ENCODE assay signal across 27 cellular contexts in the genomic region with DNA sequence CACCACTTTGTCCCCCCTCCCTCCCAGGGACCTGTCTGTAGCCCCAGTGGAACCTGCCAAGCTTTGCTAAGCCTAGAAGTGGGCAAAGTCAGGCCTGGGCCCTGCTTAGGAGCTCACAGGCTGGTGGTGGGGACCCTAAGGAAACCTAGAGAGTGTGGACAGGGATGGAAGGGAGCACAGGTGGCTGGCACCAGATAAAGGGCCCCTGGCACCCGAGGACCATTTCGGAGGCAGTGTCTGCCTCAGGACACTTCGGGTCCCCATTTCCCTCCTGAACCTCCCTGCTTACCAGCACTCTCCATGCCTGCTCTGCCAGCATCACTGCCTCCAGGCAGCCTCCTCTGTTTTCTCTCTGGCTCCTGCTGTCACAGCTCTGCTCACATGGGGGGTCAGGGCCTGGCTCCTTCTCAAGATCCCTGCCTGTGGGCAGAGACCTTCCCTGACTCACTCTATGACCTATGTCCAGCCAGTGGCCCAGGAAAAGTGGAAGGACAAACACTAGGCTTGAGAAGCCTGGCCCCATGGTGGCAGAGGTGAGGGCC. TPM values are rescaled to one million over a fixed set of nuclear protein-coding genes. Genes with fewer than 3 reads are reported as not detected.
DNase-seq lines count a peak whose midpoint lies in the region; ATAC-seq and TF ChIP-seq lines count a peak whose summit lies in the region.
"Had no signal": no experiment of that assay in that cellular context is flagged by ENCODE, and none has a peak within 500 bp of the region (broad histone marks: within the 10 kb centered on the region; RNA-seq: fewer than 3 reads in every experiment).

No MANE protein-coding gene starts in this region.

- no peak overlapping the region for H3K27ac Mint-ChIP-seq in GM23338
- H3K27ac Mint-ChIP-seq: brain; effector memory CD8-positive, alpha-beta T cell had no signal

- no peak for TF ChIP-seq EP300 in sigmoid colon (IDR thresholded peaks at IDR 0.05)

- H3K4me3 ChIP-seq in PC-9 (no peak overlapping the region), sigmoid colon (no peak overlapping the region), GM23338 (no peak overlapping the region)
- H3K4me3 ChIP-seq: esophagus squamous epithelium, gastrocnemius medialis, upper lobe of left lung had no signal

- H3K4me2 ChIP-seq in PC-9 (peak overlapping the region; percentile 64), GM23338 (no peak overlapping the region)

- H3F3A ChIP-seq in PC-9 (ENCODE audit: insufficient read depth, low read depth) (peaks cover 12% of the 10 kb centered on the region; the same call in 1 of the 2 replicates), GM23338 (replicated peaks; ENCODE audit: low read depth) (no peaks in the 10 kb centered on the region)

- intact Hi-C loops in PC-9 (cut with micrococcal nuclease; ENCODE audit: unreplicated experiment) = no loop called here
- intact Hi-C loops in sigmoid colon (cut with DNase I) = no loop called here

- no peak overlapping the region for H3K27ac ChIP-seq in PC-9
- peak overlapping the region in 1 of 4 donors; percentile 44 for H3K27ac ChIP-seq in sigmoid colon
- no peak overlapping the region for H3K27ac ChIP-seq in GM23338 (ENCODE audit: low read depth)
- H3K27ac ChIP-seq: 22Rv1, gastrocnemius medialis, upper lobe of left lung had no signal

- TF ChIP-seq CTCF in PC-9 (conservative IDR thresholded peaks at IDR 0.05) (no peak), sigmoid colon (IDR thresholded peaks at IDR 0.05) (no peak), GM23338 (conservative IDR thresholded peaks at IDR 0.05; ENCODE audit: low read depth in 2 of 2) (no peak)

- TF ChIP-seq POLR2A in sigmoid colon (IDR thresholded peaks at IDR 0.05) = no peak

- H3K9me3 ChIP-seq in PC-9 (ENCODE audit: insufficient read depth, low read depth) (no peaks in the 10 kb centered on the region), sigmoid colon (no peaks in the 10 kb centered on the region)
- H3K9me3 ChIP-seq: esophagus squamous epithelium, gastrocnemius medialis, upper lobe of left lung had no signal

- no peaks in the 10 kb centered on the region for H3K79me2 ChIP-seq in PC-9 (ENCODE audit: low read depth)
- no peaks in the 10 kb centered on the region for H3K79me2 ChIP-seq in GM23338 (replicated peaks; ENCODE audit: insufficient read depth)

- DNase-seq in DMS53 (lab: John Stamatoyannopoulos, UW) = peak; percentile 45
- no peak for DNase-seq in DMS53 treated with DMSO at 0.1 percent for 48 hours (lab: John Stamatoyannopoulos, UW; ENCODE audit: unreplicated experiment)
- no peak for DNase-seq in PC-9
- peak; percentile 19 for DNase-seq in kidney tubule cell (ENCODE audit: low spot score)
- peak; percentile 47 for DNase-seq in sigmoid colon
- DNase-seq in GM23338 (ENCODE audit: low spot score) = no peak
- DNase-seq in NCI-H2081 (lab: John Stamatoyannopoulos, UW) = no peak
- DNase-seq in stimulated activated CD4-positive, alpha-beta T cell treated with anti-CD3 and anti-CD28 coated beads, Interleukin-1b, Interleukin-23, amount 100 ng/mL, for 48 hours = no peak
- DNase-seq: activated effector memory CD4-positive, alpha-beta T cell treated with anti-CD3 and anti-CD28 coated beads, Interleukin-2, amount 50 U/mL, for 16 hours; DMS79; effector memory CD8-positive, alpha-beta T cell; esophagus squamous epithelium; gastrocnemius medialis; GOT3; KBM-7; NCI-H1436; NCI-H2107; NCI-H446; nucleus accumbens; SHP77 treated with DMSO at 0.1 percent for 48 hours; upper lobe of left lung had no signal

- no peak overlapping the region for H3K4me3 Mint-ChIP-seq in GM23338
- H3K4me3 Mint-ChIP-seq: brain; effector memory CD8-positive, alpha-beta T cell had no signal

- H3K27me3 ChIP-seq in PC-9 (ENCODE audit: insufficient read depth, low read depth) = no peaks in the 10 kb centered on the region
- H3K27me3 ChIP-seq in sigmoid colon = no peaks in the 10 kb centered on the region
- H3K27me3 ChIP-seq in GM23338 (ENCODE audit: insufficient read depth) = no peaks in the 10 kb centered on the region
- H3K27me3 ChIP-seq: esophagus squamous epithelium, gastrocnemius medialis, upper lobe of left lung had no signal

- H3K36me3 ChIP-seq in PC-9 (ENCODE audit: low read depth) = no peaks in the 10 kb centered on the region
- peaks cover 0 to 14% (median 0%) of the 10 kb centered on the region in 4 donors for H3K36me3 ChIP-seq in sigmoid colon
- no peaks in the 10 kb centered on the region for H3K36me3 ChIP-seq in GM23338 (ENCODE audit: insufficient read depth)
- H3K36me3 ChIP-seq: gastrocnemius medialis, upper lobe of left lung had no signal

- H2AFZ ChIP-seq in PC-9 (no peak overlapping the region), GM23338 (no peak overlapping the region)

- POLR2A ChIA-PET in PC-9 (lab: Charles Lee; ENCODE audit: unreplicated experiment) = interaction anchor here (0.5 kb wide), 1 partner anchor 26 kb away, joined by 5 read pairs; no protein-coding TSS in a partner anchor

- H4K20me1 ChIP-seq in PC-9 (ENCODE audit: insufficient read depth) (no peaks in the 10 kb centered on the region), GM23338 (replicated peaks; ENCODE audit: insufficient read depth) (no peaks in the 10 kb centered on the region; the same call in 1 of the 2 replicates)

- H3K27me3 Mint-ChIP-seq in GM23338 (ENCODE audit: insufficient read depth, low read depth, poor library complexity) = peaks cover 5% of the 10 kb centered on the region
- H3K27me3 Mint-ChIP-seq: brain; effector memory CD8-positive, alpha-beta T cell had no signal

- CTCF ChIA-PET in PC-9 (lab: Charles Lee) = interaction anchor here (0.5 to 1.2 kb wide), 4 partner anchors 16 to 235 kb away, joined by 3 to 10 read pairs (median 4); no protein-coding TSS in a partner anchor

- peaks cover 11% of the 10 kb centered on the region for H3K4me1 Mint-ChIP-seq in GM23338

- H3K36me3 Mint-ChIP-seq in GM23338 (ENCODE audit: low read depth) = no peaks in the 10 kb centered on the region

- H3K4me1 ChIP-seq in PC-9 (replicated peaks; ENCODE audit: insufficient read depth) (peaks cover 44% of the 10 kb centered on the region), sigmoid colon (peaks cover 0 to 6% (median 2%) of the 10 kb centered on the region in 4 donors), GM23338 (ENCODE audit: insufficient read depth) (no peaks in the 10 kb centered on the region; the same call in 1 of the 2 replicates)
- H3K4me1 ChIP-seq: gastrocnemius medialis, upper lobe of left lung had no signal

- no peaks in the 10 kb centered on the region for H3K9me3 Mint-ChIP-seq in GM23338
- H3K9me3 Mint-ChIP-seq: brain; effector memory CD8-positive, alpha-beta T cell had no signal

- no peak for ATAC-seq in GM23338
- ATAC-seq: effector memory CD8-positive, alpha-beta T cell; gastrocnemius medialis had no signal

- H3K9me2 ChIP-seq in PC-9 (ENCODE audit: insufficient read depth) (no peaks in the 10 kb centered on the region), GM23338 (ENCODE audit: insufficient read depth) (no peaks in the 10 kb centered on the region)

- WGBS in sigmoid colon, 2 donors = 48 to 73% methylated on average over 3 of the region's 3 CpGs

- BruUV-seq in PC-9 (replicated peaks; lab: Mats Ljungman, UMichigan) = no TSS peak

TF ChIP-seq in GM23338, 12 proteins besides CTCF, POLR2A, EP300 and RAD21 (continues in another document):
- TF ChIP-seq STAT1 (IDR thresholded peaks at IDR 0.05; ENCODE audit: unreplicated experiment) (no peak), EZH2 (IDR thresholded peaks at IDR 0.05; ENCODE audit: low read depth, unreplicated experiment) (no peak), JUNB (IDR thresholded peaks at IDR 0.05; ENCODE audit: unreplicated experiment) (no peak)
- TF ChIP-seq, protein P1, sequence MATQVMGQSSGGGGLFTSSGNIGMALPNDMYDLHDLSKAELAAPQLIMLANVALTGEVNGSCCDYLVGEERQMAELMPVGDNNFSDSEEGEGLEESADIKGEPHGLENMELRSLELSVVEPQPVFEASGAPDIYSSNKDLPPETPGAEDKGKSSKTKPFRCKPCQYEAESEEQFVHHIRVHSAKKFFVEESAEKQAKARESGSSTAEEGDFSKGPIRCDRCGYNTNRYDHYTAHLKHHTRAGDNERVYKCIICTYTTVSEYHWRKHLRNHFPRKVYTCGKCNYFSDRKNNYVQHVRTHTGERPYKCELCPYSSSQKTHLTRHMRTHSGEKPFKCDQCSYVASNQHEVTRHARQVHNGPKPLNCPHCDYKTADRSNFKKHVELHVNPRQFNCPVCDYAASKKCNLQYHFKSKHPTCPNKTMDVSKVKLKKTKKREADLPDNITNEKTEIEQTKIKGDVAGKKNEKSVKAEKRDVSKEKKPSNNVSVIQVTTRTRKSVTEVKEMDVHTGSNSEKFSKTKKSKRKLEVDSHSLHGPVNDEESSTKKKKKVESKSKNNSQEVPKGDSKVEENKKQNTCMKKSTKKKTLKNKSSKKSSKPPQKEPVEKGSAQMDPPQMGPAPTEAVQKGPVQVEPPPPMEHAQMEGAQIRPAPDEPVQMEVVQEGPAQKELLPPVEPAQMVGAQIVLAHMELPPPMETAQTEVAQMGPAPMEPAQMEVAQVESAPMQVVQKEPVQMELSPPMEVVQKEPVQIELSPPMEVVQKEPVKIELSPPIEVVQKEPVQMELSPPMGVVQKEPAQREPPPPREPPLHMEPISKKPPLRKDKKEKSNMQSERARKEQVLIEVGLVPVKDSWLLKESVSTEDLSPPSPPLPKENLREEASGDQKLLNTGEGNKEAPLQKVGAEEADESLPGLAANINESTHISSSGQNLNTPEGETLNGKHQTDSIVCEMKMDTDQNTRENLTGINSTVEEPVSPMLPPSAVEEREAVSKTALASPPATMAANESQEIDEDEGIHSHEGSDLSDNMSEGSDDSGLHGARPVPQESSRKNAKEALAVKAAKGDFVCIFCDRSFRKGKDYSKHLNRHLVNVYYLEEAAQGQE (IDR thresholded peaks at IDR 0.05; ENCODE audit: unreplicated experiment) = no peak

RNA-seq across cellular contexts. Expression of a gene that starts 13.6 kb away (rescaled TPM):
- total RNA-seq in PC-9 (2021) (1.4 TPM in 1 of 2 replicates, not detected in the other), sigmoid colon (1 to 10 TPM in 1 of 4 donors, not detected in 3; 1.4 TPM)
- polyA plus RNA-seq in sigmoid colon (1 to 10 TPM in 1 of 3 donors, not detected in 2; 4.5 TPM), GM23338 (2016; fragmentation: Nextera tagmentation; extraction: Ambion mirVana) (not detected in 2 replicates)
- 1.0 TPM in 1 of 2 replicates, not detected in the other for total RNA-seq in GM23338 (2014; rRNA removed; shearing (Covaris generic))
- total RNA-seq: gastrocnemius medialis, lung microvascular endothelial cell, OCI-LY7 had no signal
- polyA plus RNA-seq: adipose tissue had no signal

RNA-seq across cellular contexts. Expression of a gene that starts 22.3 kb away (rescaled TPM):
- 9.9 and 10.5 TPM in 2 replicates for total RNA-seq in PC-9 (2021)
- total RNA-seq in sigmoid colon = 10 to 100 TPM in 1 of 4 donors, 1 to 10 TPM in 3; 4.1 to 12.5 (median 6.7) TPM
- polyA plus RNA-seq in sigmoid colon = 100 to 1,000 TPM in 1 of 3 donors, 10 to 100 TPM in 2; 89.5 to 110 (median 90.8) TPM
- total RNA-seq in GM23338 (2014; rRNA removed; shearing (Covaris generic)) = 23.2 and 32.2 TPM in 2 replicates
- polyA plus RNA-seq in GM23338 (2016; fragmentation: Nextera tagmentation; extraction: Ambion mirVana) = 10.2 TPM in 2 replicates

RNA-seq across cellular contexts. Expression of a gene that starts 39.0 kb away (rescaled TPM):
- 2.4 and 3.5 TPM in 2 replicates for total RNA-seq in PC-9 (2021)
- total RNA-seq in sigmoid colon = 10 to 100 TPM in 2 of 4 donors, 1 to 10 TPM in 2; 7.7 to 12.8 (median 9.7) TPM
- polyA plus RNA-seq in sigmoid colon = 1 to 10 TPM; 1.8 to 3.6 (median 2.1) TPM
- 2.3 and 5.4 TPM in 2 replicates for total RNA-seq in GM23338 (2014; rRNA removed; shearing (Covaris generic))
- polyA plus RNA-seq in GM23338 (2016; fragmentation: Nextera tagmentation; extraction: Ambion mirVana) = 1.7 and 1.8 TPM in 2 replicates
- total RNA-seq: OCI-LY7 had no signal

RNA-seq across cellular contexts. Expression of a gene that starts 54.9 kb away (rescaled TPM):
- not detected in 2 replicates for total RNA-seq in PC-9 (2021)
- not detected for total RNA-seq in sigmoid colon
- polyA plus RNA-seq in sigmoid colon = 10 to 100 TPM; 14.4 to 29.7 (median 19.0) TPM
- not detected in 2 replicates for total RNA-seq in GM23338 (2014; rRNA removed; shearing (Covaris generic))
- polyA plus RNA-seq in GM23338 (2016; fragmentation: Nextera tagmentation; extraction: Ambion mirVana) = not detected in 2 replicates
- total RNA-seq: HT1080, lung microvascular endothelial cell, OCI-LY7 had no signal

Comparison
In these comparisons a context has a peak if more than half of its experiments do, and no peak if none do; other contexts are left out.
1. DNase-seq: peak in DMS53 (single experiment), kidney tubule cell (single experiment) and sigmoid colon (single experiment); none in DMS53 treated with DMSO at 0.1 percent for 48 hours (single experiment), PC-9 (0 of 2), GM23338 (single experiment), NCI-H2081 (0 of 2) and stimulated activated CD4-positive, alpha-beta T cell treated with anti-CD3 and anti-CD28 coated beads, Interleukin-1b, Interleukin-23, amount 100 ng/mL, for 48 hours (single experiment).